Comparison of ENCODE assay signal across 8 cellular contexts in genomic region chr15:83065431-83065830, GRCh38. TPM values are rescaled to one million over a fixed set of nuclear protein-coding genes. Genes with fewer than 3 reads are reported as not detected.
A peak's percentile ranks its signal among the peaks of the same experiment; 100 is the strongest.
DNase-seq lines count a peak whose midpoint lies in the region; ATAC-seq, FAIRE-seq and TF ChIP-seq lines count a peak whose summit lies in the region.

No MANE protein-coding gene starts in this region.

- H3K27ac ChIP-seq in A549 (peak overlapping the region; percentile 98; a peak in 3 of 6 replicates), HL-60 (replicated peaks) (peak overlapping the region; percentile 64)

- H3K4me2 ChIP-seq in A549 = peak overlapping the region; percentile 89

- no peak for TF ChIP-seq EP300 in A549 (IDR thresholded peaks at IDR 0.05)

- no peak for FAIRE-seq in A549 (lab: Jason Lieb, UNC)

- WGBS in A549 (ENCODE audit: missing lambda C conversion rate) = 36% methylated on average over 3 of the region's 3 CpGs

- H3K4me1 Mint-ChIP-seq in brain (peaks cover 9% of the 10 kb centered on the region), mesothelial cell of epicardium (peaks cover 19% of the 10 kb centered on the region)

- TF ChIP-seq CTCF in A549 (IDR thresholded peaks at IDR 0.05) = no peak
- TF ChIP-seq CTCF in HL-60 (IDR thresholded peaks at IDR 0.05; ENCODE audit: insufficient read depth, low read length) = no peak
- no peak for TF ChIP-seq CTCF in brain (conservative IDR thresholded peaks at IDR 0.05)
- no peak for TF ChIP-seq CTCF in mesothelial cell of epicardium (IDR thresholded peaks at IDR 0.05; ENCODE audit: unreplicated experiment)

- peaks cover 34% of the 10 kb centered on the region for H3K4me1 ChIP-seq in A549

- H3K4me3 ChIP-seq in A549 (peak overlapping the region; percentile 80), HL-60 (replicated peaks; ENCODE audit: insufficient read depth, low read length) (peak overlapping the region; percentile 56)

- DNase-seq in A549 (ENCODE audit: low read depth in 1 of 2, low spot score in 1 of 2) = no peak
- DNase-seq in HL-60 (ENCODE audit: low read depth in 1 of 2, low spot score in 1 of 2) = no peak
- no peak for DNase-seq in mesothelial cell of epicardium (ENCODE audit: low spot score in 2 of 2, unreplicated experiment in 2 of 2)
- DNase-seq in NCI-H187 treated with DMSO at 0.1 percent for 48 hours (lab: John Stamatoyannopoulos, UW) = no peak
- no peak for DNase-seq in MV-4-11 (lab: John Stamatoyannopoulos, UW)
- no peak for DNase-seq in NCI-H510A (lab: John Stamatoyannopoulos, UW)

- CTCF ChIA-PET in A549 (lab: Yijun Ruan, JAX) = interaction anchor here (0.7 to 1.3 kb wide), 3 partner anchors 11 to 54 kb away, joined by 3 to 5 read pairs (median 3); partner anchors contain the start of gene C15orf40

- H3K27me3 ChIP-seq in HL-60 (ENCODE audit: insufficient read depth, poor library complexity, severe bottlenecking) = no peaks in the 10 kb centered on the region

- ATAC-seq in A549 (no peak), HG02588 (IDR thresholded peaks at IDR 0.05; ENCODE audit: unreplicated experiment) (no peak)

- H3K4me3 Mint-ChIP-seq in brain (peak overlapping the region in 2 of 5 experiments; percentile 80 to 87), mesothelial cell of epicardium (peak overlapping the region; percentile 76)

- H3K9me3 ChIP-seq in A549 = no peaks in the 10 kb centered on the region

- no peak for TF ChIP-seq RAD21 in A549 (conservative IDR thresholded peaks at IDR 0.05 in 1 of 2, IDR thresholded peaks at IDR 0.05 in 1 of 2)

- H3K27me3 Mint-ChIP-seq in brain = peaks cover 4% of the 10 kb centered on the region
- H3K27me3 Mint-ChIP-seq in mesothelial cell of epicardium (ENCODE audit: low read depth) = no peaks in the 10 kb centered on the region

- H3K36me3 Mint-ChIP-seq in brain = peaks cover 3% of the 10 kb centered on the region
- H3K36me3 Mint-ChIP-seq in mesothelial cell of epicardium = no peaks in the 10 kb centered on the region

- POLR2A ChIA-PET in A549 (lab: Yijun Ruan, JAX) = interaction anchor here (0.7 kb wide), 1 partner anchor 9 kb away, joined by 3 read pairs; no protein-coding TSS in a partner anchor

- H3K9me3 Mint-ChIP-seq in brain = peaks cover 0 to 5% (median 0%) of the 10 kb centered on the region in 5 experiments
- no peaks in the 10 kb centered on the region for H3K9me3 Mint-ChIP-seq in mesothelial cell of epicardium

- peak overlapping the region; percentile 18 to 95 (median 77) for H3K27ac Mint-ChIP-seq in brain
- no peak overlapping the region for H3K27ac Mint-ChIP-seq in mesothelial cell of epicardium

- TF ChIP-seq POLR2A in A549 (IDR thresholded peaks at IDR 0.05; ENCODE audit: low read length) = no peak

TF ChIP-seq in A549, 52 proteins besides CTCF, POLR2A, EP300 and RAD21:
- no peak for TF ChIP-seq SMC3 (IDR thresholded peaks at IDR 0.05)
- TF ChIP-seq FOSL2 (IDR thresholded peaks at IDR 0.05) = no peak
- TF ChIP-seq FOSL2 (CRISPR knock-in tag; IDR thresholded peaks at IDR 0.05) = no peak
- TF ChIP-seq PHF8 (IDR thresholded peaks at IDR 0.05; ENCODE audit: borderline replicate concordance, low read depth) = no peak
- TF ChIP-seq TP53 (CRISPR knock-in tag; IDR thresholded peaks at IDR 0.05) = no peak
- no peak for TF ChIP-seq ZNF302 (CRISPR knock-in tag; IDR thresholded peaks at IDR 0.05)
- no peak for TF ChIP-seq RFX5 (IDR thresholded peaks at IDR 0.05)

RNA-seq across cellular contexts. Expression of gene BTBD1, which starts 1.6 kb away (rescaled TPM):
- polyA plus RNA-seq in A549 (2011; rRNA removed) (88.8 and 95.8 TPM in 2 replicates), A549 (2017; fragmentation: RNase III; extraction: RNeasy Plus Mini Kit Qiagen cat#74134 plus additional on column Dnase treatment) (52.2 to 53.1 TPM (median 52.7 TPM) in 3 replicates), brain (ENCODE audit: insufficient read depth, low read depth, low replicate concordance) (29.5 TPM)
- 28.1 and 37.7 TPM in 2 replicates for polyA plus RNA-seq in A549 (2012; cell fraction: cytosol; rRNA removed)
- polyA plus RNA-seq in A549 (2012; cell fraction: nucleus; rRNA removed) = 20.3 TPM in 2 replicates
- 33.3 and 37.4 TPM in 2 replicates for polyA minus RNA-seq in A549 (2011; rRNA and poly(A)+ RNA removed)
- 33.4 to 37.4 TPM (median 35.0 TPM) in 3 replicates for total RNA-seq in mesothelial cell of epicardium

RNA-seq across cellular contexts. Expression of gene TM6SF1, which starts 42.0 kb away (rescaled TPM):
- polyA plus RNA-seq in A549 (2011; rRNA removed) = 1.1 TPM in 2 replicates
- polyA plus RNA-seq in A549 (2012; cell fraction: cytosol; rRNA removed) = 0.06 and 0.08 TPM in 2 replicates
- polyA plus RNA-seq in A549 (2012; cell fraction: nucleus; rRNA removed) = 0.05 TPM in 1 of 2 replicates, not detected in the other
- polyA plus RNA-seq in A549 (2017; fragmentation: RNase III; extraction: RNeasy Plus Mini Kit Qiagen cat#74134 plus additional on column Dnase treatment) = 0.08 to 0.12 TPM in 2 of 3 replicates, not detected in the other
- 0.74 TPM in 1 of 2 replicates, not detected in the other for polyA minus RNA-seq in A549 (2011; rRNA and poly(A)+ RNA removed)
- 2.7 TPM for polyA plus RNA-seq in brain (ENCODE audit: insufficient read depth, low read depth, low replicate concordance)
- total RNA-seq in mesothelial cell of epicardium = not detected in 3 replicates

RNA-seq across cellular contexts. Expression of gene C15orf40, which starts 54.0 kb away (rescaled TPM):
- polyA plus RNA-seq in A549 (2011; rRNA removed) = 48.0 and 54.1 TPM in 2 replicates
- 45.1 and 46.3 TPM in 2 replicates for polyA plus RNA-seq in A549 (2012; cell fraction: cytosol; rRNA removed)
- 10.8 and 13.8 TPM in 2 replicates for polyA plus RNA-seq in A549 (2012; cell fraction: nucleus; rRNA removed)
- polyA plus RNA-seq in A549 (2017; fragmentation: RNase III; extraction: RNeasy Plus Mini Kit Qiagen cat#74134 plus additional on column Dnase treatment) = 45.1 to 55.0 TPM (median 47.0 TPM) in 3 replicates
- polyA minus RNA-seq in A549 (2011; rRNA and poly(A)+ RNA removed) = 15.9 and 19.0 TPM in 2 replicates
- polyA plus RNA-seq in brain (ENCODE audit: insufficient read depth, low read depth, low replicate concordance) = 18.9 TPM
- total RNA-seq in mesothelial cell of epicardium = 15.8 to 21.2 TPM (median 18.4 TPM) in 3 replicates
